ENCODE assay signal across 23 cellular contexts in the genomic region with DNA sequence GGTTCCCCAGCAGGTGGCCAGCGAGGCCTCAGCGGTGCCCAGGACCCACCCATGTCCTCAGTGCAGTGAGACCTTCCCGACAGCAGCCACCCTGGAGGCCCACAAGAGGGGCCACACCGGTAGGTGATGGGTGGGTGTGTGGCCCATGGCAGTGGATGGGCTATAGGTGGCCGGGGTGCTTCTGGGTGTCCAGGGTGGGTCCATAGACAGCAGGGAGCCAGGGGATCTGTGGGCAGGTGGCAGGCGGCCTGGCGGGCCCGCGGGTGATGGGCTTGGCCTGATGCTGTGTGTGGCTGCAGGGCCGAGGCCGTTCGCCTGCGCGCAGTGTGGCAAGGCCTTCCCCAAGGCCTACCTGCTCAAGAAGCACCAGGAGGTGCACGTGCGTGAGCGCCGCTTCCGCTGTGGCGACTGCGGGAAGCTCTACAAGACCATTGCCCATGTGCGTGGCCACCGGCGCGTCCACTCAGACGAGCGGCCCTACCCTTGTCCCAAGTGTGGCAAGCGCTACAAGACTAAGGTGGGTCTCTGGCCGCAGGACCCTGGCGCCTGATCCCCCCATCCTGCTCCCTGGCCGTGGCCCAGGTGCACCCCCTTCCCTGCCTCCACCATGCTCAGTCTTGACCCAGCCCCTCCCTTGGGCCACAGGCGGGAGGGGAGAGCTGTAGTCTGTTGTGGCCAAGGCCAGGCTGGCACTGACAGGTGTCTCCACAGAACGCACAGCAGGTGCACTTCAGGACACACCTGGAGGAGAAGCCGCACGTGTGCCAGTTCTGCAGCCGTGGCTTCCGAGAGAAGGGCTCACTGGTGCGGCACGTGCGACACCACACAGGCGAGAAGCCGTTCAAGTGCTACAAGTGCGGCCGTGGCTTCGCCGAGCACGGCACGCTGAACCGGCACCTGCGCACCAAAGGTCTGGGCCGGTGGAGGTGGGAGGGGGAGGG. TPM values are rescaled to one million over a fixed set of nuclear protein-coding genes. Genes with fewer than 3 reads are reported as not detected.
DNase-seq lines count a peak whose midpoint lies in the region; ATAC-seq, FAIRE-seq and TF ChIP-seq lines count a peak whose summit lies in the region.
"Had no signal": no experiment of that assay in that cellular context is flagged by ENCODE, and none has a peak within 500 bp of the region (broad histone marks: within the 10 kb centered on the region; RNA-seq: fewer than 3 reads in every experiment).

No MANE protein-coding gene starts in this region.

- H3K9me3 Mint-ChIP-seq in chondrocyte (ENCODE audit: low read depth) (no peaks in the 10 kb centered on the region), immature natural killer cell (no peaks in the 10 kb centered on the region)
- H3K9me3 Mint-ChIP-seq: activated naive CD8-positive, alpha-beta T cell treated with anti-CD3 and anti-CD28 coated beads, Interleukin-2, amount 50 U/mL, for 24 hours; naive B cell; stimulated activated memory B cell treated with anti-CD40 and anti-IgM and Interleukin-4, amounts not matched to agents 10 μg/mL and 1 μg/mL and 100 μg/mL, for 72 hours had no signal

- no peak for TF ChIP-seq CTCF in chondrocyte (IDR thresholded peaks at IDR 0.05)

- H3K36me3 Mint-ChIP-seq in chondrocyte (ENCODE audit: low read depth) (peaks cover 13% of the 10 kb centered on the region), immature natural killer cell (peaks cover 0 to 8% (median 4%) of the 10 kb centered on the region in 3 donors)

- H3K4me3 Mint-ChIP-seq in chondrocyte (ENCODE audit: unreplicated experiment): no peak overlapping the region
- H3K4me3 Mint-ChIP-seq in immature natural killer cell: no peak overlapping the region
- H3K4me3 Mint-ChIP-seq: activated naive CD8-positive, alpha-beta T cell treated with anti-CD3 and anti-CD28 coated beads, Interleukin-2, amount 50 U/mL, for 24 hours; naive B cell; stimulated activated memory B cell treated with anti-CD40 and anti-IgM and Interleukin-4, amounts not matched to agents 10 μg/mL and 1 μg/mL and 100 μg/mL, for 72 hours had no signal

- peaks cover 22% of the 10 kb centered on the region for H3K27me3 ChIP-seq in H7 (ENCODE audit: control insufficient read depth, insufficient read depth, low read length)
- peaks cover 2 to 6% of the 10 kb centered on the region in 2 donors for H3K27me3 ChIP-seq in small intestine (ENCODE audit: control insufficient read depth in 2 of 2, insufficient read depth in 2 of 2, low read length in 2 of 2)
- H3K27me3 ChIP-seq: breast epithelium, pancreas, right lobe of liver had no signal

- ATAC-seq in GM18858 (IDR thresholded peaks at IDR 0.05; ENCODE audit: unreplicated experiment): no peak
- ATAC-seq: activated naive CD8-positive, alpha-beta T cell treated with anti-CD3 and anti-CD28 coated beads, Interleukin-2, amount 50 U/mL, for 24 hours; heart right ventricle; pancreas; right lobe of liver; stimulated activated memory B cell treated with anti-CD40 and anti-IgM and Interleukin-4, amounts not matched to agents 10 μg/mL and 1 μg/mL and 100 μg/mL, for 72 hours had no signal

- H3K36me3 ChIP-seq in H7 (replicated peaks; ENCODE audit: control insufficient read depth, insufficient read depth, low read length): peaks cover 3% of the 10 kb centered on the region; the same call in 1 of the 2 replicates
- H3K36me3 ChIP-seq in small intestine (ENCODE audit: control insufficient read depth in 2 of 2, insufficient read depth in 2 of 2, low read length in 2 of 2): peaks cover 14 to 24% of the 10 kb centered on the region in 2 donors

- WGBS in small intestine, 3 donors: 69 to 92% (median 78%) methylated on average over 43 to 51 of the region's 51 CpGs

- H3K9me3 ChIP-seq in small intestine (ENCODE audit: control insufficient read depth, low read depth): no peaks in the 10 kb centered on the region
- H3K9me3 ChIP-seq: breast epithelium, heart right ventricle, pancreas, right lobe of liver, tibial artery had no signal

- no peak for FAIRE-seq in small intestine (lab: Jason Lieb, UNC)
- FAIRE-seq: GM12892, islet of Langerhans, pancreas had no signal

- no peak overlapping the region for H3K27ac Mint-ChIP-seq in chondrocyte (ENCODE audit: unreplicated experiment)
- H3K27ac Mint-ChIP-seq in immature natural killer cell: no peak overlapping the region
- H3K27ac Mint-ChIP-seq: activated naive CD8-positive, alpha-beta T cell treated with anti-CD3 and anti-CD28 coated beads, Interleukin-2, amount 50 U/mL, for 24 hours; naive B cell; stimulated activated memory B cell treated with anti-CD40 and anti-IgM and Interleukin-4, amounts not matched to agents 10 μg/mL and 1 μg/mL and 100 μg/mL, for 72 hours had no signal

- H3K27me3 Mint-ChIP-seq in chondrocyte (ENCODE audit: low read depth) (no peaks in the 10 kb centered on the region), immature natural killer cell (ENCODE audit: low read depth in 3 of 3) (peaks cover 2 to 4% (median 3%) of the 10 kb centered on the region in 3 donors)
- H3K27me3 Mint-ChIP-seq: activated naive CD8-positive, alpha-beta T cell treated with anti-CD3 and anti-CD28 coated beads, Interleukin-2, amount 50 U/mL, for 24 hours; stimulated activated memory B cell treated with anti-CD40 and anti-IgM and Interleukin-4, amounts not matched to agents 10 μg/mL and 1 μg/mL and 100 μg/mL, for 72 hours had no signal

- H3K4me3 ChIP-seq in H7 (ENCODE audit: insufficient read depth, low read depth, low read length): no peak overlapping the region
- no peak overlapping the region for H3K4me3 ChIP-seq in small intestine (ENCODE audit: low read depth in 1 of 2, low read length in 2 of 2)
- H3K4me3 ChIP-seq: breast epithelium, heart right ventricle, lung, pancreas, right lobe of liver, tibial artery had no signal

- DNase-seq in COR-L47 (lab: John Stamatoyannopoulos, UW) (peak; percentile 61), H7 (peak; percentile 51), NCI-H2196 treated with DMSO at 0.1 percent for 48 hours (lab: John Stamatoyannopoulos, UW; ENCODE audit: unreplicated experiment) (peak; percentile 73), chondrocyte (ENCODE audit: low spot score) (peak; percentile 92), small intestine (no peak), immature natural killer cell (no peak)
- DNase-seq: activated naive CD8-positive, alpha-beta T cell treated with anti-CD3 and anti-CD28 coated beads, Interleukin-2, amount 50 U/mL, for 24 hours; GF-D8; heart right ventricle; MV-4-11; naive B cell; NCI-H2227 treated with DMSO at 0.1 percent for 48 hours; SW 1271; tibial artery had no signal

- no peak overlapping the region for H3K27ac ChIP-seq in small intestine (ENCODE audit: low read depth in 1 of 2, low read length in 1 of 2)
- H3K27ac ChIP-seq: breast epithelium, heart right ventricle, KMS-11, pancreas, right lobe of liver, tibial artery had no signal

- H3K4me1 Mint-ChIP-seq in chondrocyte (ENCODE audit: low read depth) (no peaks in the 10 kb centered on the region), immature natural killer cell (peaks cover 0 to 2% of the 10 kb centered on the region in 2 donors)
- H3K4me1 Mint-ChIP-seq: activated naive CD8-positive, alpha-beta T cell treated with anti-CD3 and anti-CD28 coated beads, Interleukin-2, amount 50 U/mL, for 24 hours; naive B cell; stimulated activated memory B cell treated with anti-CD40 and anti-IgM and Interleukin-4, amounts not matched to agents 10 μg/mL and 1 μg/mL and 100 μg/mL, for 72 hours had no signal

- no peaks in the 10 kb centered on the region for H3K4me1 ChIP-seq in small intestine (ENCODE audit: control insufficient read depth in 2 of 2, insufficient read depth in 1 of 2, low read depth in 1 of 2, low read length in 1 of 2)

RNA-seq across cellular contexts. Expression of a gene that starts 2.1 kb away (rescaled TPM):
- 0.48 and 0.69 TPM in 2 replicates for total RNA-seq in H7 (2014; rRNA removed; shearing (Covaris generic))
- total RNA-seq in chondrocyte: 0.97 to 1.6 TPM (median 1.2 TPM) in 3 replicates
- polyA plus RNA-seq in small intestine (1 to 10 TPM in 2 of 3 donors, under 1 TPM in 1; 0.55 to 3.8 (median 1.9) TPM), immature natural killer cell (not detected)

RNA-seq across cellular contexts. Expression of a gene that starts 10.8 kb away (rescaled TPM):
- total RNA-seq in H7 (2014; rRNA removed; shearing (Covaris generic)): 33.4 and 36.8 TPM in 2 replicates
- 18.7 to 25.7 TPM (median 20.7 TPM) in 3 replicates for total RNA-seq in chondrocyte
- 10 to 100 TPM; 16.5 to 37.1 (median 28.1) TPM for polyA plus RNA-seq in small intestine
- 10 to 100 TPM in 2 of 3 donors, 1 to 10 TPM in 1; 8.4 to 18.6 (median 10.3) TPM for polyA plus RNA-seq in immature natural killer cell

RNA-seq across cellular contexts. Expression of a gene that starts 17.2 kb away (rescaled TPM):
- 115 and 122 TPM in 2 replicates for total RNA-seq in H7 (2014; rRNA removed; shearing (Covaris generic))
- 25.5 to 45.4 TPM (median 44.5 TPM) in 3 replicates for total RNA-seq in chondrocyte
- polyA plus RNA-seq in small intestine (100 to 1,000 TPM; 104 to 246 (median 227) TPM), immature natural killer cell (10 to 100 TPM; 40.4 to 67.8 (median 42.2) TPM)

RNA-seq across cellular contexts. Expression of a gene that starts 19.5 kb away (rescaled TPM):
- total RNA-seq in H7 (2014; rRNA removed; shearing (Covaris generic)): 42.5 and 57.4 TPM in 2 replicates
- total RNA-seq in chondrocyte: 15.6 to 21.1 TPM (median 16.0 TPM) in 3 replicates
- polyA plus RNA-seq in small intestine (10 to 100 TPM; 12.7 to 16.2 (median 14.1) TPM), immature natural killer cell (10 to 100 TPM; 10.4 to 18.4 (median 17.7) TPM)

RNA-seq across cellular contexts. Expression of a gene that starts 23.5 kb away (rescaled TPM):
- 3.9 and 7.4 TPM in 2 replicates for total RNA-seq in H7 (2014; rRNA removed; shearing (Covaris generic))
- total RNA-seq in chondrocyte: 5.4 to 7.3 TPM (median 6.9 TPM) in 3 replicates
- polyA plus RNA-seq in small intestine (10 to 100 TPM in 1 of 3 donors, 1 to 10 TPM in 2; 1.6 to 84.1 (median 8.3) TPM), immature natural killer cell (under 1 TPM in 2 of 3 donors, not detected in 1; 0.10 to 0.36 TPM)

Comparison
In these comparisons a context has a peak if more than half of its experiments do, and no peak if none do; other contexts are left out.
1. DNase-seq: peak in COR-L47 (single experiment), H7 (single experiment), NCI-H2196 treated with DMSO at 0.1 percent for 48 hours (single experiment) and chondrocyte (single experiment); none in small intestine (single experiment) and immature natural killer cell (0 of 3).